Comparison of ENCODE assay signal across 24 cellular contexts in the genomic region with DNA sequence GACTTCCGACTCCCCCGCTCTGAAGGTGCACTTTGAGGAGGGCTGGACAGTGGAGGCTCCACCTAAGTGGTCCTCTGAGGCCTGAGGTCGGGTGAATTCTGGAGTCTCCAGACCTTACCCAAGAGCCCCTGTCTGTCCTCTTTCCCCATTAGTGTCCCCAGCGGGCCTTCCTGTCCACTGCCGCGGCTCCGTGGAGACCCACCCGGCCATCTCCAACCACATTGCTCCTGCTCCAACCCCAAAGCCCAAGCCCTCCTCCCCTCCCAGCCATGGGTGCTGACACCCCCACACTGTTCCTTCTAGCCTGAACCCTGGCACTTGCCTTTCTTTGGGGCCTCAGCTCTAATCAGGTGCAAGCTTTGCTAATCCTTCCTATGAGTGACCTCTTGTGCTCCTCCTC.
"Had no signal": no experiment of that assay in that cellular context is flagged by ENCODE, and none has a peak within 500 bp of the region (broad histone marks: within the 10 kb centered on the region; RNA-seq: fewer than 3 reads in every experiment).

No MANE protein-coding gene starts in this region.

- H3K4me3 Mint-ChIP-seq: activated CD4-positive, alpha-beta T cell treated with anti-CD3 and anti-CD28 coated beads, Interleukin-2, amount 10 ng/mL, durations not matched to agents 24 days and 14 days; activated CD8-positive, alpha-beta T cell treated with anti-CD3 and anti-CD28 coated beads, Interleukin-2, amount 10 ng/mL, durations not matched to agents 7 days and 5 days; activated naive CD4-positive, alpha-beta T cell treated with anti-CD3 and anti-CD28 coated beads, Interleukin-2, amount 10 ng/mL, durations not matched to agents 7 days and 5 days; activated naive CD8-positive, alpha-beta T cell; activated naive CD8-positive, alpha-beta T cell treated with anti-CD3 and anti-CD28 coated beads, Interleukin-2, amount 50 U/mL, for 24 hours; activated T-cell treated with anti-CD3 and anti-CD28 coated beads, Interleukin-2, amount 50 U/mL, for 24 hours had no signal

- H3K36me3 Mint-ChIP-seq: activated naive CD8-positive, alpha-beta T cell had no signal

- H3K27ac ChIP-seq: brain microvascular endothelial cell, SJCRH30, SK-N-MC had no signal

- H3K9me3 ChIP-seq: MG63, SJCRH30 had no signal

- DNase-seq: activated CD4-positive, alpha-beta T cell treated with anti-CD3 and anti-CD28 coated beads, Interleukin-2, amount 10 ng/mL, durations not matched to agents 24 days and 14 days; activated CD4-positive, alpha-beta T cell treated with anti-CD3 and anti-CD28 coated beads, Interleukin-2, amount 50 U/mL, for 4 hours; activated CD8-positive, alpha-beta T cell treated with anti-CD3 and anti-CD28 coated beads, Interleukin-2, amount 10 ng/mL, durations not matched to agents 7 days and 5 days; activated naive CD4-positive, alpha-beta T cell treated with anti-CD3 and anti-CD28 coated beads, Interleukin-2, amount 10 ng/mL, durations not matched to agents 7 days and 5 days; activated naive CD8-positive, alpha-beta T cell treated with anti-CD3 and anti-CD28 coated beads, Interleukin-2, amount 50 U/mL, for 24 hours; activated T-cell treated with anti-CD3 and anti-CD28 coated beads, Interleukin-2, amount 50 U/mL, for 24 hours; anterior cingulate cortex; brain microvascular endothelial cell; Kasumi-1; KG1; MG63; NCI-H1048; NCI-H1436 treated with DMSO at 0.1 percent for 48 hours; NCI-H1694 treated with DMSO at 0.1 percent for 48 hours; NCI-H2029; NCI-H345; NCI-H524 treated with DMSO at 0.1 percent for 48 hours; SHP77; SJCRH30; T1000 had no signal

- H3K4me3 ChIP-seq: MG63, SJCRH30, SK-N-MC had no signal

- H3K9me3 Mint-ChIP-seq: activated CD4-positive, alpha-beta T cell treated with anti-CD3 and anti-CD28 coated beads, Interleukin-2, amount 10 ng/mL, durations not matched to agents 24 days and 14 days; activated naive CD8-positive, alpha-beta T cell treated with anti-CD3 and anti-CD28 coated beads, Interleukin-2, amount 50 U/mL, for 24 hours; activated T-cell treated with anti-CD3 and anti-CD28 coated beads, Interleukin-2, amount 50 U/mL, for 24 hours had no signal

- H3K36me3 ChIP-seq: brain microvascular endothelial cell, MG63, SJCRH30 had no signal

- H3K4me1 ChIP-seq: SJCRH30 had no signal

- H3K27ac Mint-ChIP-seq: activated CD4-positive, alpha-beta T cell treated with anti-CD3 and anti-CD28 coated beads, Interleukin-2, amount 10 ng/mL, durations not matched to agents 24 days and 14 days; activated CD8-positive, alpha-beta T cell treated with anti-CD3 and anti-CD28 coated beads, Interleukin-2, amount 10 ng/mL, durations not matched to agents 7 days and 5 days; activated naive CD4-positive, alpha-beta T cell treated with anti-CD3 and anti-CD28 coated beads, Interleukin-2, amount 10 ng/mL, durations not matched to agents 7 days and 5 days; activated naive CD8-positive, alpha-beta T cell; activated naive CD8-positive, alpha-beta T cell treated with anti-CD3 and anti-CD28 coated beads, Interleukin-2, amount 50 U/mL, for 24 hours; activated T-cell treated with anti-CD3 and anti-CD28 coated beads, Interleukin-2, amount 50 U/mL, for 24 hours; activated T-helper 2 cell treated with anti-CD3 and anti-CD28 coated beads, Interferon-gamma antibody, Interleukin-2, Interleukin-4, amounts not matched to agents 10 μg/mL and 5 μg/mL and 100 μg/mL, durations not matched to agents 14 hours and 24 hours and 36 hours had no signal

- ATAC-seq: activated CD8-positive, alpha-beta T cell treated with anti-CD3 and anti-CD28 coated beads, Interleukin-2, amount 10 ng/mL, durations not matched to agents 7 days and 5 days; activated naive CD8-positive, alpha-beta T cell treated with anti-CD3 and anti-CD28 coated beads, Interleukin-2, amount 50 U/mL, for 24 hours; Panc1 had no signal

- H3K27me3 Mint-ChIP-seq: activated CD4-positive, alpha-beta T cell treated with anti-CD3 and anti-CD28 coated beads, Interleukin-2, amount 10 ng/mL, durations not matched to agents 24 days and 14 days; activated naive CD8-positive, alpha-beta T cell; activated naive CD8-positive, alpha-beta T cell treated with anti-CD3 and anti-CD28 coated beads, Interleukin-2, amount 50 U/mL, for 24 hours; activated T-cell treated with anti-CD3 and anti-CD28 coated beads, Interleukin-2, amount 50 U/mL, for 24 hours had no signal
